1 cellular context compared by ENCODE assay signal in genomic region chr1:67889466-67889865, GRCh38.
TF ChIP-seq lines count a peak whose summit lies in the region.

No MANE protein-coding gene starts in this region.

TF ChIP-seq in IMR-90, 13 proteins besides CTCF, POLR2A, EP300 and RAD21:
- no peak for TF ChIP-seq MXI1 (IDR thresholded peaks at IDR 0.05; ENCODE audit: borderline replicate concordance, low read depth, low read length)
- TF ChIP-seq, protein P1, sequence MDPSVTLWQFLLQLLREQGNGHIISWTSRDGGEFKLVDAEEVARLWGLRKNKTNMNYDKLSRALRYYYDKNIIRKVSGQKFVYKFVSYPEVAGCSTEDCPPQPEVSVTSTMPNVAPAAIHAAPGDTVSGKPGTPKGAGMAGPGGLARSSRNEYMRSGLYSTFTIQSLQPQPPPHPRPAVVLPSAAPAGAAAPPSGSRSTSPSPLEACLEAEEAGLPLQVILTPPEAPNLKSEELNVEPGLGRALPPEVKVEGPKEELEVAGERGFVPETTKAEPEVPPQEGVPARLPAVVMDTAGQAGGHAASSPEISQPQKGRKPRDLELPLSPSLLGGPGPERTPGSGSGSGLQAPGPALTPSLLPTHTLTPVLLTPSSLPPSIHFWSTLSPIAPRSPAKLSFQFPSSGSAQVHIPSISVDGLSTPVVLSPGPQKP (IDR thresholded peaks at IDR 0.05; ENCODE audit: borderline replicate concordance, low read depth, low read length): no peak
- TF ChIP-seq RCOR1 (IDR thresholded peaks at IDR 0.05; ENCODE audit: insufficient replicate concordance, low read length): no peak
- TF ChIP-seq FOS (IDR thresholded peaks at IDR 0.05; ENCODE audit: low read depth, low read length): no peak
- TF ChIP-seq RFX5 (IDR thresholded peaks at IDR 0.05; ENCODE audit: low read depth, low read length): no peak
- no peak for TF ChIP-seq SMC3 (IDR thresholded peaks at IDR 0.05; ENCODE audit: low read depth, low read length)
- TF ChIP-seq BHLHE40 (IDR thresholded peaks at IDR 0.05; ENCODE audit: low read depth, low read length): no peak
- TF ChIP-seq MAZ (IDR thresholded peaks at IDR 0.05; ENCODE audit: borderline replicate concordance, low read depth, low read length): no peak
- no peak for TF ChIP-seq CEBPB (IDR thresholded peaks at IDR 0.05; ENCODE audit: low read depth, low read length)
- no peak for TF ChIP-seq CHD1 (IDR thresholded peaks at IDR 0.05; ENCODE audit: low read depth, low read length)
